ENCODE assay signal across 1 cellular context in genomic region chr20:25508083-25508770, GRCh38.
TF ChIP-seq lines count a peak whose summit lies in the region.

No MANE protein-coding gene starts in this region.

TF ChIP-seq in HepG2, 621 proteins besides CTCF, POLR2A, EP300 and RAD21 (continued from another document and continues in another):
- TF ChIP-seq BCLAF1 (IDR thresholded peaks at IDR 0.05) (no peak), ZNF501 (CRISPR knock-in tag; IDR thresholded peaks at IDR 0.05) (peak; percentile 80), SALL1 (CRISPR knock-in tag; IDR thresholded peaks at IDR 0.05) (peak; percentile 100), STAT5B (CRISPR knock-in tag; IDR thresholded peaks at IDR 0.05) (peak; percentile 88; the same call in 1 of the 2 replicates), ZSCAN30 (CRISPR knock-in tag; IDR thresholded peaks at IDR 0.05) (no peak), ZNF768 (CRISPR knock-in tag; IDR thresholded peaks at IDR 0.05) (no peak; the same call in none of the 2 replicates), TMF1 (CRISPR knock-in tag; IDR thresholded peaks at IDR 0.05; ENCODE audit: low read depth) (peak; percentile 70), SPEN (CRISPR knock-in tag; IDR thresholded peaks at IDR 0.05; ENCODE audit: low read depth) (peak; percentile 95), NFATC3 (CRISPR knock-in tag; IDR thresholded peaks at IDR 0.05) (no peak), KMT2A (CRISPR knock-in tag; IDR thresholded peaks at IDR 0.05) (peak; percentile 84), ZFP90 (CRISPR knock-in tag; IDR thresholded peaks at IDR 0.05; ENCODE audit: borderline replicate concordance) (peak; percentile 89; the same call in 1 of the 2 replicates), NFKBIZ (CRISPR knock-in tag; IDR thresholded peaks at IDR 0.05) (peak; percentile 97; the same call in 1 of the 2 replicates), POLR2G (IDR thresholded peaks at IDR 0.05; ENCODE audit: low read depth, low read length) (peak; percentile 83), IRX3 (CRISPR knock-in tag; IDR thresholded peaks at IDR 0.05; ENCODE audit: borderline replicate concordance, low read depth) (no peak), JARID2 (CRISPR knock-in tag; IDR thresholded peaks at IDR 0.05; ENCODE audit: insufficient replicate concordance) (peak; percentile 87), PHF20 (CRISPR knock-in tag; IDR thresholded peaks at IDR 0.05) (peak; percentile 59; the same call in 1 of the 2 replicates), CEBPB (IDR thresholded peaks at IDR 0.05; ENCODE audit: borderline replicate concordance, low read depth, low read length) (no peak; the same call in 1 of the 2 replicates), ZNF777 (CRISPR knock-in tag; IDR thresholded peaks at IDR 0.05) (peak; percentile 60), PAWR (CRISPR knock-in tag; IDR thresholded peaks at IDR 0.05; ENCODE audit: borderline replicate concordance) (0 out of 2 replicates have a peak, but pooled peaks have one; percentile 77), MAFK (conservative IDR thresholded peaks at IDR 0.05 in 1 of 2, IDR thresholded peaks at IDR 0.05 in 1 of 2; ENCODE audit: low read length in 2 of 2) (peak; percentile 97 to 100), ZFP36L2 (CRISPR knock-in tag; IDR thresholded peaks at IDR 0.05) (0 out of 2 replicates have a peak, but pooled peaks have one; percentile 30), ZNF350 (CRISPR knock-in tag; IDR thresholded peaks at IDR 0.05; ENCODE audit: borderline replicate concordance, low read depth) (peak; percentile 99), RARA (CRISPR knock-in tag; IDR thresholded peaks at IDR 0.05) (peak; percentile 98), TFDP1 (CRISPR knock-in tag; IDR thresholded peaks at IDR 0.05; ENCODE audit: borderline replicate concordance) (peak; percentile 69; the same call in 1 of the 2 replicates), ZNF142 (CRISPR knock-in tag; IDR thresholded peaks at IDR 0.05) (peak; percentile 37; the same call in 1 of the 2 replicates), ZNF558 (CRISPR knock-in tag; IDR thresholded peaks at IDR 0.05; ENCODE audit: borderline replicate concordance) (no peak), RELA (CRISPR knock-in tag; IDR thresholded peaks at IDR 0.05) (0 out of 2 replicates have a peak, but pooled peaks have one; percentile 12), CENPX (CRISPR knock-in tag; IDR thresholded peaks at IDR 0.05) (no peak), KDM1A (CRISPR knock-in tag; IDR thresholded peaks at IDR 0.05) (peak; percentile 88; the same call in 1 of the 2 replicates), ZNF747 (CRISPR knock-in tag; IDR thresholded peaks at IDR 0.05; ENCODE audit: borderline replicate concordance) (peak; percentile 95; the same call in 1 of the 2 replicates), ZNF256 (CRISPR knock-in tag; conservative IDR thresholded peaks at IDR 0.05) (no peak; the same call in 1 of the 2 replicates), REXO4 (CRISPR knock-in tag; IDR thresholded peaks at IDR 0.05; ENCODE audit: borderline replicate concordance) (no peak), ZNF670 (CRISPR knock-in tag; IDR thresholded peaks at IDR 0.05; ENCODE audit: borderline replicate concordance) (peak; percentile 97; the same call in 1 of the 2 replicates), XRCC5 (optimal IDR thresholded peaks at IDR 0.05; ENCODE audit: low read length) (peak; percentile 98), ZNF781 (CRISPR knock-in tag; IDR thresholded peaks at IDR 0.05; ENCODE audit: borderline replicate concordance, not compliant biosample characterization) (no peak), ZNF562 (CRISPR knock-in tag; IDR thresholded peaks at IDR 0.05; ENCODE audit: borderline replicate concordance) (no peak), ZNF451 (CRISPR knock-in tag; IDR thresholded peaks at IDR 0.05) (peak; percentile 97), MIER2 (CRISPR knock-in tag; IDR thresholded peaks at IDR 0.05) (peak; percentile 87), GLI4 (CRISPR knock-in tag; IDR thresholded peaks at IDR 0.05; ENCODE audit: borderline replicate concordance) (peak; percentile 25; the same call in 1 of the 2 replicates), SAFB2 (CRISPR knock-in tag; IDR thresholded peaks at IDR 0.05; ENCODE audit: borderline replicate concordance, low read depth) (no peak), SMYD3 (CRISPR knock-in tag; IDR thresholded peaks at IDR 0.05) (peak; percentile 91), MAZ (IDR thresholded peaks at IDR 0.05; ENCODE audit: borderline replicate concordance, low read depth, low read length) (peak; percentile 80), MAZ (CRISPR knock-in tag; IDR thresholded peaks at IDR 0.05; ENCODE audit: low read depth) (peak; percentile 94), ZNF567 (CRISPR knock-in tag; IDR thresholded peaks at IDR 0.05; ENCODE audit: borderline replicate concordance) (peak; percentile 84; the same call in 1 of the 2 replicates)
- TF ChIP-seq, protein P1, sequence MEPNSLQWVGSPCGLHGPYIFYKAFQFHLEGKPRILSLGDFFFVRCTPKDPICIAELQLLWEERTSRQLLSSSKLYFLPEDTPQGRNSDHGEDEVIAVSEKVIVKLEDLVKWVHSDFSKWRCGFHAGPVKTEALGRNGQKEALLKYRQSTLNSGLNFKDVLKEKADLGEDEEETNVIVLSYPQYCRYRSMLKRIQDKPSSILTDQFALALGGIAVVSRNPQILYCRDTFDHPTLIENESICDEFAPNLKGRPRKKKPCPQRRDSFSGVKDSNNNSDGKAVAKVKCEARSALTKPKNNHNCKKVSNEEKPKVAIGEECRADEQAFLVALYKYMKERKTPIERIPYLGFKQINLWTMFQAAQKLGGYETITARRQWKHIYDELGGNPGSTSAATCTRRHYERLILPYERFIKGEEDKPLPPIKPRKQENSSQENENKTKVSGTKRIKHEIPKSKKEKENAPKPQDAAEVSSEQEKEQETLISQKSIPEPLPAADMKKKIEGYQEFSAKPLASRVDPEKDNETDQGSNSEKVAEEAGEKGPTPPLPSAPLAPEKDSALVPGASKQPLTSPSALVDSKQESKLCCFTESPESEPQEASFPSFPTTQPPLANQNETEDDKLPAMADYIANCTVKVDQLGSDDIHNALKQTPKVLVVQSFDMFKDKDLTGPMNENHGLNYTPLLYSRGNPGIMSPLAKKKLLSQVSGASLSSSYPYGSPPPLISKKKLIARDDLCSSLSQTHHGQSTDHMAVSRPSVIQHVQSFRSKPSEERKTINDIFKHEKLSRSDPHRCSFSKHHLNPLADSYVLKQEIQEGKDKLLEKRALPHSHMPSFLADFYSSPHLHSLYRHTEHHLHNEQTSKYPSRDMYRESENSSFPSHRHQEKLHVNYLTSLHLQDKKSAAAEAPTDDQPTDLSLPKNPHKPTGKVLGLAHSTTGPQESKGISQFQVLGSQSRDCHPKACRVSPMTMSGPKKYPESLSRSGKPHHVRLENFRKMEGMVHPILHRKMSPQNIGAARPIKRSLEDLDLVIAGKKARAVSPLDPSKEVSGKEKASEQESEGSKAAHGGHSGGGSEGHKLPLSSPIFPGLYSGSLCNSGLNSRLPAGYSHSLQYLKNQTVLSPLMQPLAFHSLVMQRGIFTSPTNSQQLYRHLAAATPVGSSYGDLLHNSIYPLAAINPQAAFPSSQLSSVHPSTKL (CRISPR knock-in tag; IDR thresholded peaks at IDR 0.05), result peak; percentile 100
- TF ChIP-seq, protein P2, sequence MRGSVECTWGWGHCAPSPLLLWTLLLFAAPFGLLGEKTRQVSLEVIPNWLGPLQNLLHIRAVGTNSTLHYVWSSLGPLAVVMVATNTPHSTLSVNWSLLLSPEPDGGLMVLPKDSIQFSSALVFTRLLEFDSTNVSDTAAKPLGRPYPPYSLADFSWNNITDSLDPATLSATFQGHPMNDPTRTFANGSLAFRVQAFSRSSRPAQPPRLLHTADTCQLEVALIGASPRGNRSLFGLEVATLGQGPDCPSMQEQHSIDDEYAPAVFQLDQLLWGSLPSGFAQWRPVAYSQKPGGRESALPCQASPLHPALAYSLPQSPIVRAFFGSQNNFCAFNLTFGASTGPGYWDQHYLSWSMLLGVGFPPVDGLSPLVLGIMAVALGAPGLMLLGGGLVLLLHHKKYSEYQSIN (CRISPR knock-in tag; IDR thresholded peaks at IDR 0.05; ENCODE audit: borderline replicate concordance), result no peak
- TF ChIP-seq, protein P3, sequence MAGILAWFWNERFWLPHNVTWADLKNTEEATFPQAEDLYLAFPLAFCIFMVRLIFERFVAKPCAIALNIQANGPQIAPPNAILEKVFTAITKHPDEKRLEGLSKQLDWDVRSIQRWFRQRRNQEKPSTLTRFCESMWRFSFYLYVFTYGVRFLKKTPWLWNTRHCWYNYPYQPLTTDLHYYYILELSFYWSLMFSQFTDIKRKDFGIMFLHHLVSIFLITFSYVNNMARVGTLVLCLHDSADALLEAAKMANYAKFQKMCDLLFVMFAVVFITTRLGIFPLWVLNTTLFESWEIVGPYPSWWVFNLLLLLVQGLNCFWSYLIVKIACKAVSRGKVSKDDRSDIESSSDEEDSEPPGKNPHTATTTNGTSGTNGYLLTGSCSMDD (CRISPR knock-in tag; IDR thresholded peaks at IDR 0.05), result no peak
- TF ChIP-seq, protein P4, sequence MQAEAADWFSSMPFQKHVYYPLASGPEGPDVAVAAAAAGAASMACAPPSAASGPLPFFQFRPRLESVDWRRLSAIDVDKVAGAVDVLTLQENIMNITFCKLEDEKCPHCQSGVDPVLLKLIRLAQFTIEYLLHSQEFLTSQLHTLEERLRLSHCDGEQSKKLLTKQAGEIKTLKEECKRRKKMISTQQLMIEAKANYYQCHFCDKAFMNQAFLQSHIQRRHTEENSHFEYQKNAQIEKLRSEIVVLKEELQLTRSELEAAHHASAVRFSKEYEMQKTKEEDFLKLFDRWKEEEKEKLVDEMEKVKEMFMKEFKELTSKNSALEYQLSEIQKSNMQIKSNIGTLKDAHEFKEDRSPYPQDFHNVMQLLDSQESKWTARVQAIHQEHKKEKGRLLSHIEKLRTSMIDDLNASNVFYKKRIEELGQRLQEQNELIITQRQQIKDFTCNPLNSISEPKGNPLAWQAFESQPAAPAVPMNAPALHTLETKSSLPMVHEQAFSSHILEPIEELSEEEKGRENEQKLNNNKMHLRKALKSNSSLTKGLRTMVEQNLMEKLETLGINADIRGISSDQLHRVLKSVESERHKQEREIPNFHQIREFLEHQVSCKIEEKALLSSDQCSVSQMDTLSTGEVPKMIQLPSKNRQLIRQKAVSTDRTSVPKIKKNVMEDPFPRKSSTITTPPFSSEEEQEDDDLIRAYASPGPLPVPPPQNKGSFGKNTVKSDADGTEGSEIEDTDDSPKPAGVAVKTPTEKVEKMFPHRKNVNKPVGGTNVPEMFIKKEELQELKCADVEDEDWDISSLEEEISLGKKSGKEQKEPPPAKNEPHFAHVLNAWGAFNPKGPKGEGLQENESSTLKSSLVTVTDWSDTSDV (CRISPR knock-in tag; IDR thresholded peaks at IDR 0.05), result no peak; the same call in 1 of the 2 replicates
